1 cellular context compared by ENCODE assay signal in the genomic region with DNA sequence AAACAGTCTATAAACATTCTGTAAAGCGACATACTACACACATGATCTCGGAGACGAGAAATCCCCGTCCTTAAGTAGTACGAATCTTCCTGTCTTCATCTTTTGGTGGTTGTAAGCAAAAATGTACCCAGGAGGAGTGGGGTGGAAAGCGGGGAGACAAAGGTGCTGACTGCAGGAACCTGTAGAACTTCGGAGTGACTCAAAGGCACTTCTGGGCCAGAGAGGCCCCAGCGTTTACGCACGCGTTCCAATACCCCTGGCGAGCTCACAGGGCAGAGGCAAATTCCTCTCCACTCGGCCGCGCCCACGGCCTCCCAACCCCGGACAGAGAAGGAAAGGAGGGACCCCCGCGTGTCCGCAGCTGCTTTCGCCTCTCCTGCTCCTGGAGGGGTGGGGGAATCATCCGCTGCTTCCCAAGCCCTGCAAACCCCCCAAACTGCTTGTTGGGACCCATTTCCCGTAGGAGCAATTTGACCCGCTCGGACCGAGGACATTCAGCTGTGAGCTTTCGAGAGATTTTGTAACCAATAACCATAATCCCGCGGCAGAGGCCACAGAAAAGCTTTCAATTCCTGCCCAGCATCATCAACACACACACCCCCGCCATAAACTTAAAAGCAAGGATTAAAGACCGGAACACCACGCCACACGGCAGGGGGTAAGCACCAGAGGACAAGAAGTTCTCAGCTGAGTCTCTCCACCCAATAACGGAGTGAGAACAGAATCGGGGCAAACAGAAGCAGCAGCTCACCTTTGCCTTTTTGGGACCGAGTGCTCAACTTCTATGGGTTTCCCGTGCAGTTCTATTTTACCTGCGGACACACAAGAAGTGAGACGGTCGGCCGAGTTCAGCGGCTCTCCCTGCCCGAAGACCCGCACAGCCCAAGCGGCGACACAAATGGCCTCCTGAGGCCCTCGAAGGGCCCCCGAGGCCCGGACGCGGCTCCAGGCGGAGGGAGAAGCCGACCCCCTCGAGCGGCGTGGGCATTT.
TF ChIP-seq lines count a peak whose summit lies in the region.

No MANE protein-coding gene starts in this region.

TF ChIP-seq in HepG2, 621 proteins besides CTCF, POLR2A, EP300 and RAD21 (continued from another document and continues in another):
- TF ChIP-seq NAIF1 (CRISPR knock-in tag; IDR thresholded peaks at IDR 0.05; ENCODE audit: borderline replicate concordance) (peak; percentile 31; the same call in 1 of the 2 replicates), KLF9 (CRISPR knock-in tag; IDR thresholded peaks at IDR 0.05; ENCODE audit: low read depth) (no peak), GATAD2A (CRISPR knock-in tag; IDR thresholded peaks at IDR 0.05) (peak; percentile 25; the same call in 1 of the 2 replicates), SCMH1 (CRISPR knock-in tag; IDR thresholded peaks at IDR 0.05; ENCODE audit: borderline replicate concordance) (no peak), ZMYM2 (CRISPR knock-in tag; IDR thresholded peaks at IDR 0.05) (no peak), NBN (conservative IDR thresholded peaks at IDR 0.05) (no peak), SSRP1 (CRISPR knock-in tag; IDR thresholded peaks at IDR 0.05) (no peak), AGO2 (optimal IDR thresholded peaks at IDR 0.05; ENCODE audit: low read depth, low read length) (no peak), ZNF775 (CRISPR knock-in tag; IDR thresholded peaks at IDR 0.05; ENCODE audit: borderline replicate concordance) (no peak), ZNF878 (CRISPR knock-in tag; IDR thresholded peaks at IDR 0.05) (0 out of 2 replicates have a peak, but pooled peaks have one; percentile 44), JUN (CRISPR knock-in tag; IDR thresholded peaks at IDR 0.05) (no peak), JUND (CRISPR knock-in tag; IDR thresholded peaks at IDR 0.05) (no peak), KDM5B (CRISPR knock-in tag; IDR thresholded peaks at IDR 0.05; ENCODE audit: borderline replicate concordance) (no peak; the same call in 1 of the 2 replicates), TCF7 (IDR thresholded peaks at IDR 0.05; ENCODE audit: low read depth) (no peak), ZSCAN31 (CRISPR knock-in tag; IDR thresholded peaks at IDR 0.05; ENCODE audit: low read depth) (no peak), ZBTB3 (CRISPR knock-in tag; IDR thresholded peaks at IDR 0.05; ENCODE audit: borderline replicate concordance, low read depth) (no peak), HNRNPUL1 (IDR thresholded peaks at IDR 0.05; ENCODE audit: low read depth, low read length) (no peak), KDM2A (CRISPR knock-in tag; IDR thresholded peaks at IDR 0.05; ENCODE audit: borderline replicate concordance, low read depth) (peak; percentile 47; the same call in 1 of the 2 replicates), ZKSCAN8 (CRISPR knock-in tag; IDR thresholded peaks at IDR 0.05; ENCODE audit: borderline replicate concordance) (no peak), SNRNP70 (IDR thresholded peaks at IDR 0.05; ENCODE audit: low read depth, low read length) (no peak), ELF4 (CRISPR knock-in tag; IDR thresholded peaks at IDR 0.05; ENCODE audit: borderline replicate concordance) (no peak), MEF2D (CRISPR knock-in tag; IDR thresholded peaks at IDR 0.05) (no peak), MIER3 (CRISPR knock-in tag; IDR thresholded peaks at IDR 0.05; ENCODE audit: borderline replicate concordance) (no peak), ZNF44 (CRISPR knock-in tag; IDR thresholded peaks at IDR 0.05) (no peak), NCOR1 (IDR thresholded peaks at IDR 0.05; ENCODE audit: borderline replicate concordance, low read length) (no peak), SMAD3 (CRISPR knock-in tag; IDR thresholded peaks at IDR 0.05) (no peak)
- TF ChIP-seq, protein P1, sequence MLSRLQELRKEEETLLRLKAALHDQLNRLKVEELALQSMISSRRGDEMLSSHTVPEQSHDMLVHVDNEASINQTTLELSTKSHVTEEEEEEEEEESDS (CRISPR knock-in tag; IDR thresholded peaks at IDR 0.05; ENCODE audit: borderline replicate concordance), result no peak
- TF ChIP-seq, protein P2, sequence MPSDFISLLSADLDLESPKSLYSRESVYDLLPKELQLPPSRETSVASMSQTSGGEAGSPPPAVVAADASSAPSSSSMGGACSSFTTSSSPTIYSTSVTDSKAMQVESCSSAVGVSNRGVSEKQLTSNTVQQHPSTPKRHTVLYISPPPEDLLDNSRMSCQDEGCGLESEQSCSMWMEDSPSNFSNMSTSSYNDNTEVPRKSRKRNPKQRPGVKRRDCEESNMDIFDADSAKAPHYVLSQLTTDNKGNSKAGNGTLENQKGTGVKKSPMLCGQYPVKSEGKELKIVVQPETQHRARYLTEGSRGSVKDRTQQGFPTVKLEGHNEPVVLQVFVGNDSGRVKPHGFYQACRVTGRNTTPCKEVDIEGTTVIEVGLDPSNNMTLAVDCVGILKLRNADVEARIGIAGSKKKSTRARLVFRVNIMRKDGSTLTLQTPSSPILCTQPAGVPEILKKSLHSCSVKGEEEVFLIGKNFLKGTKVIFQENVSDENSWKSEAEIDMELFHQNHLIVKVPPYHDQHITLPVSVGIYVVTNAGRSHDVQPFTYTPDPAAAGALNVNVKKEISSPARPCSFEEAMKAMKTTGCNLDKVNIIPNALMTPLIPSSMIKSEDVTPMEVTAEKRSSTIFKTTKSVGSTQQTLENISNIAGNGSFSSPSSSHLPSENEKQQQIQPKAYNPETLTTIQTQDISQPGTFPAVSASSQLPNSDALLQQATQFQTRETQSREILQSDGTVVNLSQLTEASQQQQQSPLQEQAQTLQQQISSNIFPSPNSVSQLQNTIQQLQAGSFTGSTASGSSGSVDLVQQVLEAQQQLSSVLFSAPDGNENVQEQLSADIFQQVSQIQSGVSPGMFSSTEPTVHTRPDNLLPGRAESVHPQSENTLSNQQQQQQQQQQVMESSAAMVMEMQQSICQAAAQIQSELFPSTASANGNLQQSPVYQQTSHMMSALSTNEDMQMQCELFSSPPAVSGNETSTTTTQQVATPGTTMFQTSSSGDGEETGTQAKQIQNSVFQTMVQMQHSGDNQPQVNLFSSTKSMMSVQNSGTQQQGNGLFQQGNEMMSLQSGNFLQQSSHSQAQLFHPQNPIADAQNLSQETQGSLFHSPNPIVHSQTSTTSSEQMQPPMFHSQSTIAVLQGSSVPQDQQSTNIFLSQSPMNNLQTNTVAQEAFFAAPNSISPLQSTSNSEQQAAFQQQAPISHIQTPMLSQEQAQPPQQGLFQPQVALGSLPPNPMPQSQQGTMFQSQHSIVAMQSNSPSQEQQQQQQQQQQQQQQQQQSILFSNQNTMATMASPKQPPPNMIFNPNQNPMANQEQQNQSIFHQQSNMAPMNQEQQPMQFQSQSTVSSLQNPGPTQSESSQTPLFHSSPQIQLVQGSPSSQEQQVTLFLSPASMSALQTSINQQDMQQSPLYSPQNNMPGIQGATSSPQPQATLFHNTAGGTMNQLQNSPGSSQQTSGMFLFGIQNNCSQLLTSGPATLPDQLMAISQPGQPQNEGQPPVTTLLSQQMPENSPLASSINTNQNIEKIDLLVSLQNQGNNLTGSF (CRISPR knock-in tag; IDR thresholded peaks at IDR 0.05), result no peak; the same call in 1 of the 2 replicates
- TF ChIP-seq, protein P3, sequence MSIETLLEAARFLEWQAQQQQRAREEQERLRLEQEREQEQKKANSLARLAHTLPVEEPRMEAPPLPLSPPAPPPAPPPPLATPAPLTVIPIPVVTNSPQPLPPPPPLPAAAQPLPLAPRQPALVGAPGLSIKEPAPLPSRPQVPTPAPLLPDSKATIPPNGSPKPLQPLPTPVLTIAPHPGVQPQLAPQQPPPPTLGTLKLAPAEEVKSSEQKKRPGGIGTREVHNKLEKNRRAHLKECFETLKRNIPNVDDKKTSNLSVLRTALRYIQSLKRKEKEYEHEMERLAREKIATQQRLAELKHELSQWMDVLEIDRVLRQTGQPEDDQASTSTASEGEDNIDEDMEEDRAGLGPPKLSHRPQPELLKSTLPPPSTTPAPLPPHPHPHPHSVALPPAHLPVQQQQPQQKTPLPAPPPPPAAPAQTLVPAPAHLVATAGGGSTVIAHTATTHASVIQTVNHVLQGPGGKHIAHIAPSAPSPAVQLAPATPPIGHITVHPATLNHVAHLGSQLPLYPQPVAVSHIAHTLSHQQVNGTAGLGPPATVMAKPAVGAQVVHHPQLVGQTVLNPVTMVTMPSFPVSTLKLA (IDR thresholded peaks at IDR 0.05), result no peak
- TF ChIP-seq, protein P4, sequence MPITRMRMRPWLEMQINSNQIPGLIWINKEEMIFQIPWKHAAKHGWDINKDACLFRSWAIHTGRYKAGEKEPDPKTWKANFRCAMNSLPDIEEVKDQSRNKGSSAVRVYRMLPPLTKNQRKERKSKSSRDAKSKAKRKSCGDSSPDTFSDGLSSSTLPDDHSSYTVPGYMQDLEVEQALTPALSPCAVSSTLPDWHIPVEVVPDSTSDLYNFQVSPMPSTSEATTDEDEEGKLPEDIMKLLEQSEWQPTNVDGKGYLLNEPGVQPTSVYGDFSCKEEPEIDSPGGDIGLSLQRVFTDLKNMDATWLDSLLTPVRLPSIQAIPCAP (CRISPR knock-in tag; IDR thresholded peaks at IDR 0.05; ENCODE audit: low read depth), result no peak
- TF ChIP-seq, protein P5, sequence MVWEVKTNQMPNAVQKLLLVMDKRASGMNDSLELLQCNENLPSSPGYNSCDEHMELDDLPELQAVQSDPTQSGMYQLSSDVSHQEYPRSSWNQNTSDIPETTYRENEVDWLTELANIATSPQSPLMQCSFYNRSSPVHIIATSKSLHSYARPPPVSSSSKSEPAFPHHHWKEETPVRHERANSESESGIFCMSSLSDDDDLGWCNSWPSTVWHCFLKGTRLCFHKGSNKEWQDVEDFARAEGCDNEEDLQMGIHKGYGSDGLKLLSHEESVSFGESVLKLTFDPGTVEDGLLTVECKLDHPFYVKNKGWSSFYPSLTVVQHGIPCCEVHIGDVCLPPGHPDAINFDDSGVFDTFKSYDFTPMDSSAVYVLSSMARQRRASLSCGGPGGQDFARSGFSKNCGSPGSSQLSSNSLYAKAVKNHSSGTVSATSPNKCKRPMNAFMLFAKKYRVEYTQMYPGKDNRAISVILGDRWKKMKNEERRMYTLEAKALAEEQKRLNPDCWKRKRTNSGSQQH (CRISPR knock-in tag; IDR thresholded peaks at IDR 0.05; ENCODE audit: low read depth), result peak; percentile 29; the same call in 1 of the 2 replicates
- TF ChIP-seq, protein P6, sequence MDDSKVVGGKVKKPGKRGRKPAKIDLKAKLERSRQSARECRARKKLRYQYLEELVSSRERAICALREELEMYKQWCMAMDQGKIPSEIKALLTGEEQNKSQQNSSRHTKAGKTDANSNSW (CRISPR knock-in tag; IDR thresholded peaks at IDR 0.05; ENCODE audit: borderline replicate concordance), result no peak
- TF ChIP-seq, protein P7, sequence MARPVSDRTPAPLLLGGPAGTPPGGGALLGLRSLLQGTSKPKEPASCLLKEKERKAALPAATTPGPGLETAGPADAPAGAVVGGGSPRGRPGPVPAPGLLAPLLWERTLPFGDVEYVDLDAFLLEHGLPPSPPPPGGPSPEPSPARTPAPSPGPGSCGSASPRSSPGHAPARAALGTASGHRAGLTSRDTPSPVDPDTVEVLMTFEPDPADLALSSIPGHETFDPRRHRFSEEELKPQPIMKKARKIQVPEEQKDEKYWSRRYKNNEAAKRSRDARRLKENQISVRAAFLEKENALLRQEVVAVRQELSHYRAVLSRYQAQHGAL (CRISPR knock-in tag; IDR thresholded peaks at IDR 0.05; ENCODE audit: not compliant biosample characterization), result no peak
- TF ChIP-seq, protein P8, sequence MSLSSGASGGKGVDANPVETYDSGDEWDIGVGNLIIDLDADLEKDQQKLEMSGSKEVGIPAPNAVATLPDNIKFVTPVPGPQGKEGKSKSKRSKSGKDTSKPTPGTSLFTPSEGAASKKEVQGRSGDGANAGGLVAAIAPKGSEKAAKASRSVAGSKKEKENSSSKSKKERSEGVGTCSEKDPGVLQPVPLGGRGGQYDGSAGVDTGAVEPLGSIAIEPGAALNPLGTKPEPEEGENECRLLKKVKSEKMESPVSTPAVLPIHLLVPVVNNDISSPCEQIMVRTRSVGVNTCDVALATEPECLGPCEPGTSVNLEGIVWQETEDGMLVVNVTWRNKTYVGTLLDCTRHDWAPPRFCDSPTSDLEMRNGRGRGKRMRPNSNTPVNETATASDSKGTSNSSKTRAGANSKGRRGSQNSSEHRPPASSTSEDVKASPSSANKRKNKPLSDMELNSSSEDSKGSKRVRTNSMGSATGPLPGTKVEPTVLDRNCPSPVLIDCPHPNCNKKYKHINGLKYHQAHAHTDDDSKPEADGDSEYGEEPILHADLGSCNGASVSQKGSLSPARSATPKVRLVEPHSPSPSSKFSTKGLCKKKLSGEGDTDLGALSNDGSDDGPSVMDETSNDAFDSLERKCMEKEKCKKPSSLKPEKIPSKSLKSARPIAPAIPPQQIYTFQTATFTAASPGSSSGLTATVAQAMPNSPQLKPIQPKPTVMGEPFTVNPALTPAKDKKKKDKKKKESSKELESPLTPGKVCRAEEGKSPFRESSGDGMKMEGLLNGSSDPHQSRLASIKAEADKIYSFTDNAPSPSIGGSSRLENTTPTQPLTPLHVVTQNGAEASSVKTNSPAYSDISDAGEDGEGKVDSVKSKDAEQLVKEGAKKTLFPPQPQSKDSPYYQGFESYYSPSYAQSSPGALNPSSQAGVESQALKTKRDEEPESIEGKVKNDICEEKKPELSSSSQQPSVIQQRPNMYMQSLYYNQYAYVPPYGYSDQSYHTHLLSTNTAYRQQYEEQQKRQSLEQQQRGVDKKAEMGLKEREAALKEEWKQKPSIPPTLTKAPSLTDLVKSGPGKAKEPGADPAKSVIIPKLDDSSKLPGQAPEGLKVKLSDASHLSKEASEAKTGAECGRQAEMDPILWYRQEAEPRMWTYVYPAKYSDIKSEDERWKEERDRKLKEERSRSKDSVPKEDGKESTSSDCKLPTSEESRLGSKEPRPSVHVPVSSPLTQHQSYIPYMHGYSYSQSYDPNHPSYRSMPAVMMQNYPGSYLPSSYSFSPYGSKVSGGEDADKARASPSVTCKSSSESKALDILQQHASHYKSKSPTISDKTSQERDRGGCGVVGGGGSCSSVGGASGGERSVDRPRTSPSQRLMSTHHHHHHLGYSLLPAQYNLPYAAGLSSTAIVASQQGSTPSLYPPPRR (CRISPR knock-in tag; IDR thresholded peaks at IDR 0.05; ENCODE audit: borderline replicate concordance), result 0 out of 2 replicates have a peak, but pooled peaks have one; percentile 21
- TF ChIP-seq, protein P9, sequence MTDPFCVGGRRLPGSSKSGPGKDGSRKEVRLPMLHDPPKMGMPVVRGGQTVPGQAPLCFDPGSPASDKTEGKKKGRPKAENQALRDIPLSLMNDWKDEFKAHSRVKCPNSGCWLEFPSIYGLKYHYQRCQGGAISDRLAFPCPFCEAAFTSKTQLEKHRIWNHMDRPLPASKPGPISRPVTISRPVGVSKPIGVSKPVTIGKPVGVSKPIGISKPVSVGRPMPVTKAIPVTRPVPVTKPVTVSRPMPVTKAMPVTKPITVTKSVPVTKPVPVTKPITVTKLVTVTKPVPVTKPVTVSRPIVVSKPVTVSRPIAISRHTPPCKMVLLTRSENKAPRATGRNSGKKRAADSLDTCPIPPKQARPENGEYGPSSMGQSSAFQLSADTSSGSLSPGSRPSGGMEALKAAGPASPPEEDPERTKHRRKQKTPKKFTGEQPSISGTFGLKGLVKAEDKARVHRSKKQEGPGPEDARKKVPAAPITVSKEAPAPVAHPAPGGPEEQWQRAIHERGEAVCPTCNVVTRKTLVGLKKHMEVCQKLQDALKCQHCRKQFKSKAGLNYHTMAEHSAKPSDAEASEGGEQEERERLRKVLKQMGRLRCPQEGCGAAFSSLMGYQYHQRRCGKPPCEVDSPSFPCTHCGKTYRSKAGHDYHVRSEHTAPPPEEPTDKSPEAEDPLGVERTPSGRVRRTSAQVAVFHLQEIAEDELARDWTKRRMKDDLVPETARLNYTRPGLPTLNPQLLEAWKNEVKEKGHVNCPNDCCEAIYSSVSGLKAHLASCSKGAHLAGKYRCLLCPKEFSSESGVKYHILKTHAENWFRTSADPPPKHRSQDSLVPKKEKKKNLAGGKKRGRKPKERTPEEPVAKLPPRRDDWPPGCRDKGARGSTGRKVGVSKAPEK (CRISPR knock-in tag; IDR thresholded peaks at IDR 0.05; ENCODE audit: borderline replicate concordance), result no peak
- TF ChIP-seq, protein P10, sequence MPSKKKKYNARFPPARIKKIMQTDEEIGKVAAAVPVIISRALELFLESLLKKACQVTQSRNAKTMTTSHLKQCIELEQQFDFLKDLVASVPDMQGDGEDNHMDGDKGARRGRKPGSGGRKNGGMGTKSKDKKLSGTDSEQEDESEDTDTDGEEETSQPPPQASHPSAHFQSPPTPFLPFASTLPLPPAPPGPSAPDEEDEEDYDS (CRISPR knock-in tag; IDR thresholded peaks at IDR 0.05), result 0 out of 2 replicates have a peak, but pooled peaks have one; percentile 18
